In genomic region chr6:52375780-52376556, GRCh38 we compare ENCODE assay signal across 19 cellular contexts. TPM values are rescaled to one million over a fixed set of nuclear protein-coding genes. Genes with fewer than 3 reads are reported as not detected.
DNase-seq lines count a peak whose midpoint lies in the region; ATAC-seq, FAIRE-seq and TF ChIP-seq lines count a peak whose summit lies in the region.
"Had no signal": no experiment of that assay in that cellular context is flagged by ENCODE, and none has a peak within 500 bp of the region (broad histone marks: within the 10 kb centered on the region; RNA-seq: fewer than 3 reads in every experiment).

No MANE protein-coding gene starts in this region.

- intact Hi-C loops in left colon (cut with DNase I, micrococcal nuclease) (no loop called here), testis (cut with DNase I; ENCODE audit: low total_unique reads) (loop anchor here (10.0 kb wide), 1 partner anchor 71 kb away; no protein-coding TSS in a partner anchor)

- FAIRE-seq in HTR-8/SVneo (lab: Jason Lieb, UNC) = no peak
- FAIRE-seq: endometrium had no signal

- peaks cover 10% of the 10 kb centered on the region for H3K9me3 Mint-ChIP-seq in activated naive CD4-positive, alpha-beta T cell treated with anti-CD3 and anti-CD28 coated beads, Interleukin-2, amount 10 ng/mL, durations not matched to agents 7 days and 5 days
- peaks cover 9% of the 10 kb centered on the region for H3K9me3 Mint-ChIP-seq in activated T-helper 17 cell treated with anti-CD3 and anti-CD28 coated beads, Interleukin-2, amount 50 U/mL, for 72 hours

- TF ChIP-seq CTCF in testis (IDR thresholded peaks at IDR 0.05) = no peak

- peak overlapping the region; percentile 28 for H3K27ac Mint-ChIP-seq in activated naive CD4-positive, alpha-beta T cell treated with anti-CD3 and anti-CD28 coated beads, Interleukin-2, amount 10 ng/mL, durations not matched to agents 7 days and 5 days
- no peak overlapping the region for H3K27ac Mint-ChIP-seq in activated T-helper 17 cell treated with anti-CD3 and anti-CD28 coated beads, Interleukin-2, amount 50 U/mL, for 72 hours
- H3K27ac Mint-ChIP-seq: activated T-helper 1 cell treated with anti-CD3 and anti-CD28 coated beads, Interleukin-12 subunit alpha, Interleukin-12 subunit beta, Interleukin-2, Interleukin-4 antibody, amounts not matched to agents 30 ng/mL and 10 ng/mL and 1 ng/mL, durations not matched to agents 14 hours and 24 hours and 36 hours; GM23338; progenitor cell of endocrine pancreas had no signal

- no peaks in the 10 kb centered on the region for H3K27me3 ChIP-seq in testis
- H3K27me3 ChIP-seq: BE2C, breast epithelium, uterus had no signal

- no peak for TF ChIP-seq POLR2A in testis (IDR thresholded peaks at IDR 0.05)

- no peak overlapping the region for H3K4me3 ChIP-seq in testis
- H3K4me3 ChIP-seq: breast epithelium, GM23338, uterus had no signal

- peaks cover 45% of the 10 kb centered on the region for H3K4me1 Mint-ChIP-seq in activated naive CD4-positive, alpha-beta T cell treated with anti-CD3 and anti-CD28 coated beads, Interleukin-2, amount 10 ng/mL, durations not matched to agents 7 days and 5 days
- peaks cover 43% of the 10 kb centered on the region for H3K4me1 Mint-ChIP-seq in activated T-helper 17 cell treated with anti-CD3 and anti-CD28 coated beads, Interleukin-2, amount 50 U/mL, for 72 hours

- H3K27ac ChIP-seq in testis = peak overlapping the region in 1 of 2 donors; percentile 48
- H3K27ac ChIP-seq: breast epithelium, uterus had no signal

- no peaks in the 10 kb centered on the region for H3K36me3 ChIP-seq in testis (ENCODE audit: low read depth, missing control alignments)
- H3K36me3 ChIP-seq: breast epithelium, uterus had no signal

- H3K36me3 Mint-ChIP-seq in activated naive CD4-positive, alpha-beta T cell treated with anti-CD3 and anti-CD28 coated beads, Interleukin-2, amount 10 ng/mL, durations not matched to agents 7 days and 5 days = peaks cover 40% of the 10 kb centered on the region
- H3K36me3 Mint-ChIP-seq in activated T-helper 17 cell treated with anti-CD3 and anti-CD28 coated beads, Interleukin-2, amount 50 U/mL, for 72 hours (ENCODE audit: low read depth) = peaks cover 23% of the 10 kb centered on the region

- peak; percentile 49 for DNase-seq in activated naive CD4-positive, alpha-beta T cell treated with anti-CD3 and anti-CD28 coated beads, Interleukin-2, amount 10 ng/mL, durations not matched to agents 7 days and 5 days
- no peak for DNase-seq in activated naive CD4-positive, alpha-beta T cell treated with anti-CD3 and anti-CD28 coated beads, Interleukin-2, amount 50 U/mL, for 16 hours
- no peak for DNase-seq in left colon
- DNase-seq in testis = peak; percentile 34
- no peak for DNase-seq in NCI-H128 (lab: John Stamatoyannopoulos, UW; ENCODE audit: unreplicated experiment)
- DNase-seq in HTR-8/SVneo (ENCODE audit: insufficient read length, low spot score) = no peak
- no peak for DNase-seq in NCI-H1694 treated with DMSO at 0.1 percent for 48 hours (lab: John Stamatoyannopoulos, UW)
- DNase-seq: BE2C; islet precursor cell; NCI-H1694; NCI-H748 treated with DMSO at 0.1 percent for 48 hours; stimulated activated CD8-positive, alpha-beta memory T cell treated with anti-CD3 and anti-CD28 coated beads, Interleukin-4, amount 100 ng/mL, for 48 hours; uterus had no signal

- H3K9me3 ChIP-seq in testis = no peaks in the 10 kb centered on the region
- H3K9me3 ChIP-seq: breast epithelium, uterus had no signal

- H3K27me3 Mint-ChIP-seq in activated naive CD4-positive, alpha-beta T cell treated with anti-CD3 and anti-CD28 coated beads, Interleukin-2, amount 10 ng/mL, durations not matched to agents 7 days and 5 days = no peaks in the 10 kb centered on the region
- H3K27me3 Mint-ChIP-seq in activated T-helper 17 cell treated with anti-CD3 and anti-CD28 coated beads, Interleukin-2, amount 50 U/mL, for 72 hours = no peaks in the 10 kb centered on the region
- H3K27me3 Mint-ChIP-seq: progenitor cell of endocrine pancreas had no signal

- no peak overlapping the region for H3K4me3 Mint-ChIP-seq in activated naive CD4-positive, alpha-beta T cell treated with anti-CD3 and anti-CD28 coated beads, Interleukin-2, amount 10 ng/mL, durations not matched to agents 7 days and 5 days
- peak overlapping the region; percentile 37 for H3K4me3 Mint-ChIP-seq in activated T-helper 17 cell treated with anti-CD3 and anti-CD28 coated beads, Interleukin-2, amount 50 U/mL, for 72 hours
- H3K4me3 Mint-ChIP-seq: activated T-helper 1 cell treated with anti-CD3 and anti-CD28 coated beads, Interleukin-12 subunit alpha, Interleukin-12 subunit beta, Interleukin-2, Interleukin-4 antibody, amounts not matched to agents 30 ng/mL and 10 ng/mL and 1 ng/mL, durations not matched to agents 14 hours and 24 hours and 36 hours; GM23338 had no signal

- 77 to 88% methylated on average over 2 of the region's 2 CpGs for WGBS in testis, 2 donors

- H3K4me1 ChIP-seq in testis = peaks cover 20% of the 10 kb centered on the region
- H3K4me1 ChIP-seq: breast epithelium, uterus had no signal

- CTCF ChIA-PET in activated naive CD4-positive, alpha-beta T cell treated with anti-CD3 and anti-CD28 coated beads, Interleukin-2, amount 10 ng/mL, durations not matched to agents 7 days and 5 days (lab: Charles Lee) = interaction anchor here (1.0 to 2.0 kb wide), 5 partner anchors 10 to 24 kb away, joined by 3 to 6 read pairs (median 3); no protein-coding TSS in a partner anchor

- ATAC-seq in activated T-helper 17 cell treated with anti-CD3 and anti-CD28 coated beads, Interleukin-2, amount 50 U/mL, for 72 hours (replicated peaks) = peak; percentile 56
- ATAC-seq in left colon = peak; percentile 14
- ATAC-seq: GM23338 had no signal

RNA-seq across cellular contexts. Expression of gene PAQR8, which starts 14.0 kb away (rescaled TPM):
- total RNA-seq in activated T-helper 17 cell treated with anti-CD3 and anti-CD28 coated beads, Interleukin-2, amount 50 U/mL, for 72 hours = 1 to 10 TPM; 5.7 to 9.2 TPM
- total RNA-seq in left colon (100 to 1,000 TPM; 152 to 158 TPM), testis (10 to 100 TPM in 1 of 2 donors, 1 to 10 TPM in 1; 9.0 to 11.0 TPM)
- 8.3 TPM for polyA plus RNA-seq in testis (ENCODE audit: insufficient read depth, low read depth, low replicate concordance)

RNA-seq across cellular contexts. Expression of gene EFHC1, which starts 44.2 kb away (rescaled TPM):
- 1 to 10 TPM; 3.1 to 3.7 TPM for total RNA-seq in activated T-helper 17 cell treated with anti-CD3 and anti-CD28 coated beads, Interleukin-2, amount 50 U/mL, for 72 hours
- 10 to 100 TPM; 11.1 to 13.8 TPM for total RNA-seq in left colon
- 10 to 100 TPM; 41.8 to 62.9 TPM for total RNA-seq in testis
- 133 TPM for polyA plus RNA-seq in testis (ENCODE audit: insufficient read depth, low read depth, low replicate concordance)

Comparison
In these comparisons a context has a peak if more than half of its experiments do, and no peak if none do; other contexts are left out.
1. DNase-seq: peak in activated naive CD4-positive, alpha-beta T cell treated with anti-CD3 and anti-CD28 coated beads, Interleukin-2, amount 10 ng/mL, durations not matched to agents 7 days and 5 days (single experiment) and testis (single experiment); none in activated naive CD4-positive, alpha-beta T cell treated with anti-CD3 and anti-CD28 coated beads, Interleukin-2, amount 50 U/mL, for 16 hours (single experiment), left colon (0 of 2), NCI-H128 (single experiment), HTR-8/SVneo (single experiment) and NCI-H1694 treated with DMSO at 0.1 percent for 48 hours (single experiment).
2. RNA of gene PAQR8, which starts 14.0 kb away (total RNA-seq): 152 to 158 TPM in left colon; 9.0 to 11.0 TPM in testis and 5.7 to 9.2 TPM in activated T-helper 17 cell treated with anti-CD3 and anti-CD28 coated beads, Interleukin-2, amount 50 U/mL, for 72 hours; every median in the first group is over 10 times any median in the second.